In genomic region chr4:163556169-163556568, GRCh38 we compare ENCODE assay signal across 10 cellular contexts.
DNase-seq lines count a peak whose midpoint lies in the region; ATAC-seq and FAIRE-seq lines count a peak whose summit lies in the region.
"Had no signal": no experiment of that assay in that cellular context is flagged by ENCODE, and none has a peak within 500 bp of the region (broad histone marks: within the 10 kb centered on the region; RNA-seq: fewer than 3 reads in every experiment).

No MANE protein-coding gene starts in this region.

- peak; percentile 36 for ATAC-seq in GM19463 (IDR thresholded peaks at IDR 0.05; ENCODE audit: unreplicated experiment)

- H3K36me3 ChIP-seq in small intestine (ENCODE audit: control insufficient read depth in 2 of 2, insufficient read depth in 2 of 2, low read length in 2 of 2), result no peaks in the 10 kb centered on the region

- FAIRE-seq in small intestine (lab: Jason Lieb, UNC), result no peak

- no peaks in the 10 kb centered on the region for H3K27me3 ChIP-seq in small intestine (ENCODE audit: control insufficient read depth in 2 of 2, insufficient read depth in 2 of 2, low read length in 2 of 2)

- H3K4me3 ChIP-seq in small intestine (ENCODE audit: low read depth in 1 of 2, low read length in 2 of 2), result no peak overlapping the region
- H3K4me3 ChIP-seq: skin epidermis had no signal

- 2 to 14% (median 6%) methylated on average over 1 of the region's 1 CpG for WGBS in small intestine, 3 donors

- no peak overlapping the region for H3K27ac ChIP-seq in small intestine (ENCODE audit: low read depth in 1 of 2, low read length in 1 of 2)
- H3K27ac ChIP-seq: skin epidermis had no signal

- peak; percentile 37 for DNase-seq in Ammon's horn (ENCODE audit: low spot score)
- DNase-seq in LHCN-M2 (ENCODE audit: low read depth), result peak; percentile 29
- DNase-seq in amniotic epithelial cell (ENCODE audit: low read depth), result peak; percentile 13
- DNase-seq in NCI-H2171 (lab: John Stamatoyannopoulos, UW), result no peak
- DNase-seq in iPS-NIHi11 (ENCODE audit: low spot score), result no peak
- no peak for DNase-seq in activated T-cell treated with anti-CD3 and anti-CD28 coated beads for 4 hours
- DNase-seq in small intestine, result no peak
- DNase-seq: head of caudate nucleus had no signal

- no peaks in the 10 kb centered on the region for H3K9me3 ChIP-seq in small intestine (ENCODE audit: control insufficient read depth, low read depth)

- no peaks in the 10 kb centered on the region for H3K4me1 ChIP-seq in small intestine (ENCODE audit: control insufficient read depth in 2 of 2, insufficient read depth in 1 of 2, low read depth in 1 of 2, low read length in 1 of 2)

Comparison
In these comparisons a context has a peak if more than half of its experiments do, and no peak if none do; other contexts are left out.
1. DNase-seq: peak in Ammon's horn (single experiment), LHCN-M2 (single experiment) and amniotic epithelial cell (single experiment); none in NCI-H2171 (single experiment), iPS-NIHi11 (single experiment), activated T-cell treated with anti-CD3 and anti-CD28 coated beads for 4 hours (single experiment) and small intestine (single experiment).